Comparison of ENCODE assay signal across 8 cellular contexts in genomic region chr7:129210256-129210988, GRCh38. TPM values are rescaled to one million over a fixed set of nuclear protein-coding genes. Genes with fewer than 3 reads are reported as not detected.
A peak's percentile ranks its signal among the peaks of the same experiment; 100 is the strongest.
DNase-seq lines count a peak whose midpoint lies in the region; ATAC-seq and TF ChIP-seq lines count a peak whose summit lies in the region.

No MANE protein-coding gene starts in this region.

- no peak overlapping the region for H3K4me3 ChIP-seq in esophagus squamous epithelium

- H3K9me3 ChIP-seq in esophagus squamous epithelium, result no peaks in the 10 kb centered on the region

- H3K4me1 ChIP-seq in esophagus squamous epithelium, result peaks cover 0 to 7% (median 0%) of the 10 kb centered on the region in 3 donors

- intact Hi-C loops in esophagus squamous epithelium (cut with DNase I), result loop anchor here (5.0 to 10.0 kb wide), 2 partner anchors 48 to 274 kb away; no protein-coding TSS in a partner anchor

- peaks cover 0 to 68% (median 0%) of the 10 kb centered on the region in 3 donors for H3K36me3 ChIP-seq in esophagus squamous epithelium

- H3K27me3 Mint-ChIP-seq in HFFc6 (ENCODE audit: insufficient read depth) (peaks cover 28% of the 10 kb centered on the region), nephron progenitor cell (ENCODE audit: low read depth, poor library complexity) (no peaks in the 10 kb centered on the region)

- no peak for TF ChIP-seq POLR2A in esophagus squamous epithelium (IDR thresholded peaks at IDR 0.05)

- DNase-seq in DMS53 (lab: John Stamatoyannopoulos, UW) (peak; percentile 79), HFFc6 (peak; percentile 34), NOMO-1 (lab: John Stamatoyannopoulos, UW; ENCODE audit: unreplicated experiment in 2 of 2) (peak; percentile 5 to 33), activated T-cell treated with anti-CD3 and anti-CD28 coated beads for 4 hours (peak; percentile 52), esophagus squamous epithelium (lab: John Stamatoyannopoulos, UW) (no peak), nephron progenitor cell (peak; percentile 82)
- peak; percentile 85 for DNase-seq in stimulated activated naive CD8-positive, alpha-beta T cell treated with anti-CD3 and anti-CD28 coated beads, Interleukin-15, Interleukin-2, amounts not matched to agents 100 U/mL and 50 U/mL, for 24 hours

- peak; percentile 73 for ATAC-seq in stimulated activated naive CD8-positive, alpha-beta T cell treated with anti-CD3 and anti-CD28 coated beads, Interleukin-15, Interleukin-2, amounts not matched to agents 100 U/mL and 50 U/mL, for 24 hours
- no peak for ATAC-seq in GM21526 (IDR thresholded peaks at IDR 0.05; ENCODE audit: low FRiP score, unreplicated experiment)

- no peaks in the 10 kb centered on the region for H3K36me3 Mint-ChIP-seq in HFFc6 (ENCODE audit: low read depth)
- H3K36me3 Mint-ChIP-seq in nephron progenitor cell (ENCODE audit: low read depth), result peaks cover 49% of the 10 kb centered on the region

- H3K27ac Mint-ChIP-seq in HFFc6 (no peak overlapping the region), nephron progenitor cell (peak overlapping the region; percentile 25)

- H3K4me1 Mint-ChIP-seq in HFFc6 (ENCODE audit: low read depth) (peaks cover 8% of the 10 kb centered on the region), nephron progenitor cell (peaks cover 8% of the 10 kb centered on the region)

- H3K4me3 Mint-ChIP-seq in HFFc6, result no peak overlapping the region
- H3K4me3 Mint-ChIP-seq in nephron progenitor cell, result no peak overlapping the region

- no peaks in the 10 kb centered on the region for H3K27me3 ChIP-seq in esophagus squamous epithelium

- H3K27ac ChIP-seq in esophagus squamous epithelium, result no peak overlapping the region

- 54 to 59% methylated on average over 12 to 14 of the region's 16 CpGs for WGBS in esophagus squamous epithelium, 2 donors

- TF ChIP-seq CTCF in HFFc6 (IDR thresholded peaks at IDR 0.05), result peak; percentile 92
- peak; percentile 78 to 93 (median 85) for TF ChIP-seq CTCF in esophagus squamous epithelium (IDR thresholded peaks at IDR 0.05)
- peak; percentile 71 for TF ChIP-seq CTCF in nephron progenitor cell (IDR thresholded peaks at IDR 0.05)

- H3K9me3 Mint-ChIP-seq in HFFc6 (no peaks in the 10 kb centered on the region), nephron progenitor cell (peaks cover 11% of the 10 kb centered on the region)

RNA-seq across cellular contexts. Expression of gene AHCYL2, which starts 14.4 kb away (rescaled TPM):
- 10 to 100 TPM in 1 of 6 experiments, 1 to 10 TPM in 5; 6.8 to 12.4 (median 8.8) TPM for total RNA-seq in HFFc6 (2021; fragmentation: NEBNext Ultra II Directional; extraction: Animal tissue kit (Norgen Biotek cat#: 25700))
- 10 to 100 TPM; 10.8 to 14.0 (median 13.7) TPM for total RNA-seq in esophagus squamous epithelium

RNA-seq across cellular contexts. Expression of gene SMO, which starts 22.0 kb away (rescaled TPM):
- under 1 TPM; 0.09 to 0.57 (median 0.17) TPM for total RNA-seq in HFFc6 (2021; fragmentation: NEBNext Ultra II Directional; extraction: Animal tissue kit (Norgen Biotek cat#: 25700))
- 10 to 100 TPM in 3 of 4 donors, 1 to 10 TPM in 1; 9.2 to 18.4 (median 10.4) TPM for total RNA-seq in esophagus squamous epithelium

Comparison
In these comparisons a context has a peak if more than half of its experiments do, and no peak if none do; other contexts are left out.
1. RNA of gene SMO, which starts 22.0 kb away (total RNA-seq): 9.2 to 18.4 TPM in esophagus squamous epithelium; 0.09 to 0.57 TPM in HFFc6; every median in the first group is over 4 times any median in the second.
2. Peak in every context shown above with its lines, with median percentiles within 50 percentile points of each other: CTCF ChIP-seq.